25 cellular contexts compared by ENCODE assay signal in the genomic region with DNA sequence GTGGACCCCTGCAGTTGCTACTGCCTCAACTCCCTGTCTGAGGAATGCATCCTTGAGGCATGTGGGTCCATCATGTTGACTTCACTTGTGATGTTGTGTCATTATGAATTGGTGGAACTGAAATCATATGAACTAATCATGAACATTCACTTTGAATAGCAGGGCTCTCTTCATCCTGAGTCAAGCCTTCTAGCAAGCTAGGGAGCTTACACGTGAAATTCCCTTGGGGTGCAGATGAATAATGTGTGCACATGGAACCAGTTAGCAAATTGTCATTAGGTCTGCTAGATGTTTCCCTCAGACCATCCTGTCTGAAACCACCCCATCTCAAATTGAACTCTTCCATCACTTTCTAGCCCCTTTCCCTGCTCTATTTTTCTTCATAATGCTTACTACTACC.
"Had no signal": no experiment of that assay in that cellular context is flagged by ENCODE, and none has a peak within 500 bp of the region (broad histone marks: within the 10 kb centered on the region; RNA-seq: fewer than 3 reads in every experiment).

No MANE protein-coding gene starts in this region.

- FAIRE-seq: endometrium, islet of Langerhans had no signal

- H3K4me2 ChIP-seq: neural progenitor cell, smooth muscle cell had no signal

- ATAC-seq: body of pancreas; heart left ventricle; left cardiac atrium; mucosa of descending colon; stimulated activated naive B cell treated with anti-CD40 and anti-IgM and Interleukin-4, amounts not matched to agents 10 μg/mL and 1 μg/mL and 100 μg/mL, for 72 hours; T-cell had no signal

- H3K9me3 ChIP-seq: body of pancreas, heart left ventricle, mucosa of descending colon, sigmoid colon, SJCRH30, upper lobe of left lung had no signal

- H3K36me3 ChIP-seq: neural progenitor cell had no signal

- H3K4me1 ChIP-seq: neural progenitor cell had no signal

- H3K4me3 ChIP-seq: body of pancreas, heart left ventricle, mucosa of descending colon, neural progenitor cell, sigmoid colon, SJCRH30, smooth muscle cell, upper lobe of left lung had no signal

- H3K9ac ChIP-seq: neural progenitor cell had no signal

- H3K9me3 Mint-ChIP-seq: activated B cell treated with CpG ODN at 0.5 μM for 24 hours; activated naive CD4-positive, alpha-beta T cell treated with anti-CD3 and anti-CD28 coated beads, Interleukin-2, amount 10 ng/mL, durations not matched to agents 7 days and 5 days; dendritic cell treated with granulocyte-macrophage colony-stimulating factor and Interleukin-4, amounts not matched to agents 40 ng/mL and 50 ng/mL, for 4 days; neural progenitor cell; stimulated activated naive B cell treated with anti-CD40 and anti-IgM and Interleukin-4, amounts not matched to agents 10 μg/mL and 1 μg/mL and 100 μg/mL, for 72 hours; T-cell had no signal

- H2AFZ ChIP-seq: neural progenitor cell had no signal

- H3K27ac ChIP-seq: body of pancreas, heart left ventricle, neural progenitor cell, sigmoid colon, SJCRH30, upper lobe of left lung had no signal

- H3K27me3 Mint-ChIP-seq: activated B cell treated with CpG ODN at 0.5 μM for 24 hours; activated naive CD4-positive, alpha-beta T cell treated with anti-CD3 and anti-CD28 coated beads, Interleukin-2, amount 10 ng/mL, durations not matched to agents 7 days and 5 days; dendritic cell treated with granulocyte-macrophage colony-stimulating factor and Interleukin-4, amounts not matched to agents 40 ng/mL and 50 ng/mL, for 4 days; stimulated activated naive B cell treated with anti-CD40 and anti-IgM and Interleukin-4, amounts not matched to agents 10 μg/mL and 1 μg/mL and 100 μg/mL, for 72 hours; T-cell had no signal

- H3K27ac Mint-ChIP-seq: activated naive CD4-positive, alpha-beta T cell treated with anti-CD3 and anti-CD28 coated beads, Interleukin-2, amount 10 ng/mL, durations not matched to agents 7 days and 5 days; dendritic cell treated with granulocyte-macrophage colony-stimulating factor and Interleukin-4, amounts not matched to agents 40 ng/mL and 50 ng/mL, for 4 days; neural progenitor cell; progenitor cell of endocrine pancreas; stimulated activated naive B cell treated with anti-CD40 and anti-IgM and Interleukin-4, amounts not matched to agents 10 μg/mL and 1 μg/mL and 100 μg/mL, for 72 hours had no signal

- DNase-seq: activated B cell treated with CpG ODN at 0.5 μM for 24 hours; activated CD4-positive, alpha-beta T cell treated with anti-CD3 and anti-CD28 coated beads for 4 hours; activated CD4-positive, alpha-beta T cell treated with anti-CD3 and anti-CD28 coated beads, Interleukin-2, amount 50 U/mL, for 48 hours; activated naive CD4-positive, alpha-beta T cell treated with anti-CD3 and anti-CD28 coated beads, Interleukin-2, amount 10 ng/mL, durations not matched to agents 7 days and 5 days; anterior cingulate cortex; body of pancreas; effector CD4-positive, alpha-beta T cell; heart left ventricle; left cardiac atrium; mesendoderm; mucosa of descending colon; retina; sigmoid colon; SJCRH30; stimulated activated CD4-positive, alpha-beta T cell treated with anti-CD3 and anti-CD28 coated beads, Interleukin-15, amount 100 ng/mL, for 24 hours; stimulated activated naive B cell treated with anti-CD40 and anti-IgM and Interleukin-4, amounts not matched to agents 10 μg/mL and 1 μg/mL and 100 μg/mL, for 72 hours; T-cell; T-helper 9 cell; upper lobe of left lung had no signal

- H3K27me3 ChIP-seq: body of pancreas, heart left ventricle, neural progenitor cell, sigmoid colon, SJCRH30, upper lobe of left lung had no signal

- H3K4me3 Mint-ChIP-seq: activated naive CD4-positive, alpha-beta T cell treated with anti-CD3 and anti-CD28 coated beads, Interleukin-2, amount 10 ng/mL, durations not matched to agents 7 days and 5 days; dendritic cell treated with granulocyte-macrophage colony-stimulating factor and Interleukin-4, amounts not matched to agents 40 ng/mL and 50 ng/mL, for 4 days; neural progenitor cell; stimulated activated naive B cell treated with anti-CD40 and anti-IgM and Interleukin-4, amounts not matched to agents 10 μg/mL and 1 μg/mL and 100 μg/mL, for 72 hours; T-cell had no signal
